24 cellular contexts compared by ENCODE assay signal in genomic region chr2:981258-981657, GRCh38. TPM values are rescaled to one million over a fixed set of nuclear protein-coding genes. Genes with fewer than 3 reads are reported as not detected.
DNase-seq lines count a peak whose midpoint lies in the region; ATAC-seq, FAIRE-seq and TF ChIP-seq lines count a peak whose summit lies in the region.
"Had no signal": no experiment of that assay in that cellular context is flagged by ENCODE, and none has a peak within 500 bp of the region (broad histone marks: within the 10 kb centered on the region; RNA-seq: fewer than 3 reads in every experiment).

No MANE protein-coding gene starts in this region.

- H4K8ac ChIP-seq in trophoblast cell (ENCODE audit: low read depth, low read length), result no peak overlapping the region

- H3K27me3 ChIP-seq in HepG2 (ENCODE audit: control insufficient read depth in 1 of 2, insufficient read depth in 2 of 2, low read length in 2 of 2) (peaks cover 3 to 33% of the 10 kb centered on the region in 2 experiments), right lobe of liver (no peaks in the 10 kb centered on the region), endothelial cell of umbilical vein (ENCODE audit: control insufficient read depth in 2 of 2, insufficient read depth in 2 of 2, low read length in 2 of 2) (no peaks in the 10 kb centered on the region), trophoblast cell (ENCODE audit: insufficient read depth, low read length) (no peaks in the 10 kb centered on the region)
- H3K27me3 ChIP-seq: BLaER1 treated with 17β-estradiol and CSF1 and Interleukin-3, amounts not matched to agents 10 nM and 100 nM had no signal

- H2BK12ac ChIP-seq in trophoblast cell (ENCODE audit: low read length), result no peak overlapping the region

- no peaks in the 10 kb centered on the region for H3K79me1 ChIP-seq in trophoblast cell (ENCODE audit: low read length)

- FAIRE-seq in HepG2 (lab: Jason Lieb, UNC) (no peak), HTR-8/SVneo (lab: Jason Lieb, UNC) (peak; percentile 97), endothelial cell of umbilical vein (lab: Jason Lieb, UNC) (no peak)
- FAIRE-seq: A204.1, D721Med, G401.6, GM12892, GM18507, GM19239 had no signal

- intact Hi-C loops in HepG2 (cut with micrococcal nuclease; ENCODE audit: unreplicated experiment) (no loop called here), right lobe of liver (cut with DNase I) (no loop called here), endothelial cell of umbilical vein (cut with micrococcal nuclease) (no loop called here)

- no peak overlapping the region for H3K14ac ChIP-seq in trophoblast cell (ENCODE audit: low read length)

- 11% methylated on average over 3 of the region's 3 CpGs for WGBS in HepG2 (ENCODE audit: low lambda C conversion rate)
- 22% methylated on average over 1 of the region's 3 CpGs for WGBS in right lobe of liver (ENCODE audit: insufficient coverage, low coverage, low lambda C conversion rate, missing lambda C conversion rate)
- no CpG with 5 or more reads among the region's 3 CpGs for WGBS in trophoblast cell (ENCODE audit: extremely low coverage, insufficient coverage, insufficient read length)

- H3K36me3 ChIP-seq in HepG2 (replicated peaks in 1 of 2; ENCODE audit: control insufficient read depth in 1 of 2, insufficient read depth in 2 of 2, low read length in 2 of 2) (no peaks in the 10 kb centered on the region), right lobe of liver (no peaks in the 10 kb centered on the region), endothelial cell of umbilical vein (ENCODE audit: control insufficient read depth in 2 of 2, extremely low read depth in 1 of 2, insufficient read depth in 2 of 2, low read length in 2 of 2) (no peaks in the 10 kb centered on the region), trophoblast cell (ENCODE audit: control insufficient read depth in 1 of 2, insufficient read depth in 2 of 2, low read length in 2 of 2) (no peaks in the 10 kb centered on the region)
- H3K36me3 ChIP-seq: BLaER1 treated with 17β-estradiol and CSF1 and Interleukin-3, amounts not matched to agents 10 nM and 100 nM had no signal

- H3K4me1 ChIP-seq in HepG2 (ENCODE audit: insufficient read depth, low read length) (no peaks in the 10 kb centered on the region), right lobe of liver (no peaks in the 10 kb centered on the region), endothelial cell of umbilical vein (ENCODE audit: control insufficient read depth, extremely low read depth, insufficient read depth, low read length) (no peaks in the 10 kb centered on the region), trophoblast cell (ENCODE audit: control insufficient read depth in 1 of 2, insufficient read depth in 2 of 2, low read length in 2 of 2) (no peaks in the 10 kb centered on the region)
- H3K4me1 ChIP-seq: Caco-2 had no signal

- no peak overlapping the region for H4K12ac ChIP-seq in trophoblast cell (ENCODE audit: low read depth, low read length)

- H4K91ac ChIP-seq in trophoblast cell (ENCODE audit: low read depth, low read length), result no peak overlapping the region

- H3K9me1 ChIP-seq in endothelial cell of umbilical vein (replicated peaks; ENCODE audit: control insufficient read depth, extremely low read depth, insufficient read depth, low read length), result no peaks in the 10 kb centered on the region

- TF ChIP-seq CTCF in HepG2 (CRISPR knock-in tag; IDR thresholded peaks at IDR 0.05) (no peak), right lobe of liver (IDR thresholded peaks at IDR 0.05) (no peak), endothelial cell of umbilical vein (IDR thresholded peaks at IDR 0.05; ENCODE audit: extremely low read depth in 1 of 2, insufficient read depth in 1 of 2, low read depth in 1 of 2, low read length in 2 of 2) (no peak)

- H3K27ac ChIP-seq in HepG2 (ENCODE audit: extremely low read length, insufficient read depth, low read length) (no peak overlapping the region), right lobe of liver (no peak overlapping the region), endothelial cell of umbilical vein (ENCODE audit: insufficient read depth, low read depth, low read length) (no peak overlapping the region), trophoblast cell (ENCODE audit: low read depth, low read length) (no peak overlapping the region)
- H3K27ac ChIP-seq: 22Rv1; BLaER1 treated with 17β-estradiol and CSF1 and Interleukin-3, amounts not matched to agents 10 nM and 100 nM; C4-2B had no signal

- no peaks in the 10 kb centered on the region for H3K79me2 ChIP-seq in HepG2 (ENCODE audit: insufficient read depth, low read length)
- H3K79me2 ChIP-seq in endothelial cell of umbilical vein (ENCODE audit: control insufficient read depth, insufficient read depth, low read length), result no peaks in the 10 kb centered on the region
- no peaks in the 10 kb centered on the region for H3K79me2 ChIP-seq in trophoblast cell (ENCODE audit: control insufficient read depth, insufficient read depth, low read length, poor library complexity)

- no peak overlapping the region for H3K18ac ChIP-seq in trophoblast cell (ENCODE audit: low read length)

- no peak overlapping the region for H3K9ac ChIP-seq in HepG2 (ENCODE audit: insufficient read depth, low read depth, low read length)
- H3K9ac ChIP-seq in endothelial cell of umbilical vein (replicated peaks; ENCODE audit: extremely low read depth, insufficient read depth, low read length), result no peak overlapping the region
- H3K9ac ChIP-seq in trophoblast cell (ENCODE audit: low read length), result no peak overlapping the region
- H3K9ac ChIP-seq: BLaER1 treated with 17β-estradiol and CSF1 and Interleukin-3, amounts not matched to agents 10 nM and 100 nM had no signal

- H3K4me2 ChIP-seq in HepG2 (ENCODE audit: low read depth, low read length) (no peak overlapping the region), endothelial cell of umbilical vein (ENCODE audit: insufficient read depth, low read length) (no peak overlapping the region), trophoblast cell (ENCODE audit: low read length) (no peak overlapping the region)
- H3K4me2 ChIP-seq: BLaER1 treated with 17β-estradiol and CSF1 and Interleukin-3, amounts not matched to agents 10 nM and 100 nM had no signal

- ATAC-seq in HepG2 (no peak), right lobe of liver (no peak), GM21381 (IDR thresholded peaks at IDR 0.05; ENCODE audit: unreplicated experiment) (no peak)
- ATAC-seq: CD8-positive, alpha-beta T cell had no signal

- no peaks in the 10 kb centered on the region for H3K9me3 ChIP-seq in HepG2 (ENCODE audit: low read length)
- H3K9me3 ChIP-seq in right lobe of liver, result no peaks in the 10 kb centered on the region
- H3K9me3 ChIP-seq in endothelial cell of umbilical vein (replicated peaks; ENCODE audit: control insufficient read depth, insufficient read depth, low read length), result peaks cover 7% of the 10 kb centered on the region
- peaks cover 3% of the 10 kb centered on the region for H3K9me3 ChIP-seq in trophoblast cell (ENCODE audit: insufficient read depth, low read depth, low read length)
- H3K9me3 ChIP-seq: Caco-2 had no signal

- TF ChIP-seq EP300 in HepG2 (IDR thresholded peaks at IDR 0.05; ENCODE audit: low read depth in 2 of 2, low read length in 2 of 2), result no peak
- TF ChIP-seq EP300 in HepG2 (CRISPR knock-in tag; IDR thresholded peaks at IDR 0.05; ENCODE audit: borderline replicate concordance), result no peak

- no peak overlapping the region for H3K23ac ChIP-seq in trophoblast cell (ENCODE audit: low read length)

- H3K4me3 ChIP-seq in HepG2 (replicated peaks in 1 of 3; ENCODE audit: insufficient read depth in 1 of 3, low read depth in 2 of 3, low read length in 3 of 3) (no peak overlapping the region), right lobe of liver (no peak overlapping the region), endothelial cell of umbilical vein (replicated peaks in 1 of 3; ENCODE audit: insufficient read depth in 1 of 3, low read depth in 1 of 3, low read length in 3 of 3) (no peak overlapping the region), trophoblast cell (ENCODE audit: low read depth, low read length) (peak overlapping the region; percentile 44)
- H3K4me3 ChIP-seq: BLaER1 treated with 17β-estradiol and CSF1 and Interleukin-3, amounts not matched to agents 10 nM and 100 nM had no signal

- H2AK5ac ChIP-seq in trophoblast cell (ENCODE audit: low read length), result no peak overlapping the region

- TF ChIP-seq RAD21 in HepG2 (CRISPR knock-in tag; IDR thresholded peaks at IDR 0.05), result no peak

- POLR2A ChIA-PET in HepG2 (lab: Yijun Ruan, JAX), result no interaction called here
- POLR2A ChIA-PET in endothelial cell of umbilical vein (lab: Charles Lee), result no interaction called here

- H2AFZ ChIP-seq in HepG2 (ENCODE audit: low read length) (no peak overlapping the region), endothelial cell of umbilical vein (ENCODE audit: low read depth, low read length) (no peak overlapping the region), trophoblast cell (ENCODE audit: insufficient read depth, low read length, poor library complexity) (no peak overlapping the region)

- CTCF ChIA-PET in HepG2 (lab: Yijun Ruan, JAX; ENCODE audit: low intra/inter-chr PET ratio, low total read pairs) (no interaction called here), endothelial cell of umbilical vein (lab: Charles Lee) (no interaction called here)

- dilution Hi-C loops in endothelial cell of umbilical vein (cut with MboI; ENCODE audit: extremely low pct_ligation_motif_present, low sequenced_read_pairs), result no loop called here

- DNase-seq in HepG2 (ENCODE audit: low spot score), result no peak
- no peak for DNase-seq in right lobe of liver
- no peak for DNase-seq in HTR-8/SVneo (ENCODE audit: insufficient read length, low spot score)
- DNase-seq in endothelial cell of umbilical vein (ENCODE audit: low read depth, low spot score), result no peak
- no peak for DNase-seq in trophoblast cell
- DNase-seq in ACHN, result no peak
- no peak for DNase-seq in NOMO-1 treated with dmso at 0.1 percent for 144 hours (lab: John Stamatoyannopoulos, UW; ENCODE audit: unreplicated experiment)
- DNase-seq: AML-193; Caco-2; Calu3; CD4-positive, alpha-beta T cell; CD8-positive, alpha-beta T cell; DMS79 treated with DMSO at 0.1 percent for 48 hours; GF-D8 had no signal

- no peak overlapping the region for H2BK5ac ChIP-seq in trophoblast cell (ENCODE audit: low read depth, low read length, poor library complexity)

- no peak overlapping the region for H2BK120ac ChIP-seq in trophoblast cell (ENCODE audit: insufficient read depth, low read length, poor library complexity)

- in situ Hi-C loops in HepG2 (cut with HindIII; ENCODE audit: extremely low pct_ligation_motif_present, low pct_unique_long_range_greater_than_20kb) (no loop called here), ACHN (cut with HindIII; ENCODE audit: low pct_ligation_motif_present, low pct_unique_long_range_greater_than_20kb, low sequenced_read_pairs) (no loop called here)

- TF ChIP-seq POLR2A in HepG2 (IDR thresholded peaks at IDR 0.05; ENCODE audit: insufficient read depth in 1 of 2, low read depth in 2 of 2, low read length in 2 of 2) (no peak), right lobe of liver (IDR thresholded peaks at IDR 0.05) (no peak), endothelial cell of umbilical vein (IDR thresholded peaks at IDR 0.05; ENCODE audit: low read depth, low read length) (no peak)

- BruUV-seq in HepG2 (replicated peaks; lab: Mats Ljungman, UMichigan), result no TSS peak
- BruUV-seq in endothelial cell of umbilical vein (replicated peaks; lab: Mats Ljungman, UMichigan), result no TSS peak

- peaks cover 2% of the 10 kb centered on the region; the same call in 1 of the 2 replicates for H4K20me1 ChIP-seq in HepG2 (ENCODE audit: insufficient read depth, low read length)
- no peaks in the 10 kb centered on the region for H4K20me1 ChIP-seq in endothelial cell of umbilical vein (replicated peaks; ENCODE audit: control insufficient read depth, extremely low read depth, insufficient read depth, low read length)
- H4K20me1 ChIP-seq: BLaER1 treated with 17β-estradiol and CSF1 and Interleukin-3, amounts not matched to agents 10 nM and 100 nM had no signal

- H3K4ac ChIP-seq in trophoblast cell (ENCODE audit: low read depth, low read length), result no peak overlapping the region

RNA-seq across cellular contexts. Expression of gene SNTG2, which starts 30.6 kb away (rescaled TPM):
- total RNA-seq in HepG2 (2016; rRNA removed; fragmentation: Illumina TruSeq; extraction: Trizol) (not detected in 2 replicates), right lobe of liver (not detected), endothelial cell of umbilical vein (not detected in 2 replicates)
- not detected in 2 replicates for total RNA-seq in HepG2 (2016; cell fraction: cytosol; rRNA removed; fragmentation: Illumina TruSeq; extraction: Trizol; ENCODE audit: low read depth)
- not detected in 2 replicates for total RNA-seq in HepG2 (2016; cell fraction: insoluble cytoplasmic fraction; rRNA removed; fragmentation: Illumina TruSeq; extraction: Trizol)
- total RNA-seq in HepG2 (2016; cell fraction: membrane; rRNA removed; fragmentation: Illumina TruSeq; extraction: Trizol), result not detected in 2 replicates
- not detected in 2 replicates for total RNA-seq in HepG2 (2016; cell fraction: nucleus; rRNA removed; fragmentation: Illumina TruSeq; extraction: Trizol)
- polyA plus RNA-seq in HepG2 (2011; rRNA removed) (not detected in 2 replicates), endothelial cell of umbilical vein (not detected in 2 replicates)
- polyA plus RNA-seq in HepG2 (2011; cell fraction: cytosol; rRNA removed), result not detected in 2 replicates
- polyA plus RNA-seq in HepG2 (2011; cell fraction: nucleus; rRNA removed), result not detected in 2 replicates
- not detected in 2 replicates for polyA plus RNA-seq in HepG2 (2012)
- not detected in 2 replicates for polyA plus RNA-seq in HepG2 (2016; cell fraction: cytosol; fragmentation: Illumina TruSeq; extraction: Trizol; ENCODE audit: low read depth)
- not detected in 2 replicates for polyA plus RNA-seq in HepG2 (2016; cell fraction: insoluble cytoplasmic fraction; fragmentation: Illumina TruSeq; extraction: Trizol; ENCODE audit: low read depth)
- polyA plus RNA-seq in HepG2 (2016; cell fraction: membrane; fragmentation: Illumina TruSeq; extraction: Trizol; ENCODE audit: low read depth), result not detected in 2 replicates
- polyA plus RNA-seq in HepG2 (2016; cell fraction: nucleus; fragmentation: Illumina TruSeq; extraction: Trizol; ENCODE audit: insufficient read depth, low read depth), result not detected in 2 replicates
- polyA minus RNA-seq in HepG2 (2011; rRNA and poly(A)+ RNA removed; ENCODE audit: low replicate concordance), result not detected in 2 replicates
- polyA minus RNA-seq in HepG2 (2011; cell fraction: cytosol; rRNA and poly(A)+ RNA removed), result not detected in 2 replicates
- not detected in 2 replicates for polyA minus RNA-seq in HepG2 (2011; cell fraction: nucleus; rRNA and poly(A)+ RNA removed)
- not detected in 2 replicates for polyA plus RNA-seq in endothelial cell of umbilical vein (2011; cell fraction: cytosol; rRNA removed)
- not detected in 2 replicates for polyA plus RNA-seq in endothelial cell of umbilical vein (2011; cell fraction: nucleus; rRNA removed)
- not detected in 2 replicates for polyA plus RNA-seq in endothelial cell of umbilical vein (2012)
- polyA minus RNA-seq in endothelial cell of umbilical vein, result not detected in 2 replicates
- not detected for polyA minus RNA-seq in endothelial cell of umbilical vein (2011; cell fraction: cytosol; rRNA and poly(A)+ RNA removed)
- not detected in 2 replicates for polyA minus RNA-seq in endothelial cell of umbilical vein (2011; cell fraction: nucleus; rRNA and poly(A)+ RNA removed)
- polyA plus RNA-seq in trophoblast cell (2013), result 0.08 and 0.11 TPM in 2 replicates
- total RNA-seq: Caco-2, Calu3 had no signal
